ENCODE assay signal across 17 cellular contexts in genomic region chr4:2941138-2942036, GRCh38. TPM values are rescaled to one million over a fixed set of nuclear protein-coding genes. Genes with fewer than 3 reads are reported as not detected.
A peak's percentile ranks its signal among the peaks of the same experiment; 100 is the strongest.
DNase-seq lines count a peak whose midpoint lies in the region; TF ChIP-seq lines count a peak whose summit lies in the region.
"Had no signal": no experiment of that assay in that cellular context is flagged by ENCODE, and none has a peak within 500 bp of the region (broad histone marks: within the 10 kb centered on the region; RNA-seq: fewer than 3 reads in every experiment).

No MANE protein-coding gene starts in this region.

- no peaks in the 10 kb centered on the region for H3K9me3 ChIP-seq in testis
- H3K9me3 ChIP-seq: psoas muscle had no signal

- no peaks in the 10 kb centered on the region for H3K27me3 ChIP-seq in testis

- CTCF ChIA-PET in activated CD4-positive, alpha-beta memory T cell treated with anti-CD3 and anti-CD28 coated beads, Interleukin-2, amount 10 ng/mL, durations not matched to agents 7 days and 5 days (lab: Charles Lee) = no interaction called here

- DNase-seq in activated naive CD4-positive, alpha-beta T cell (lab: John Stamatoyannopoulos, UW) = no peak
- DNase-seq in activated CD4-positive, alpha-beta memory T cell treated with anti-CD3 and anti-CD28 coated beads, Interleukin-2, amount 10 ng/mL, durations not matched to agents 7 days and 5 days = peak; percentile 15
- DNase-seq in erythroblast (lab: John Stamatoyannopoulos, UW) = no peak
- peak; percentile 12 for DNase-seq in testis
- no peak for DNase-seq in caudate nucleus (lab: John Stamatoyannopoulos, UW)
- DNase-seq in T-helper 2 cell = no peak
- DNase-seq in NCI-H82 treated with DMSO at 0.1 percent for 48 hours (lab: John Stamatoyannopoulos, UW; ENCODE audit: unreplicated experiment) = no peak
- DNase-seq: dermis blood vessel endothelial cell; EL; KBM-7; NCI-H1436; OCI-M1; stimulated activated CD4-positive, alpha-beta T cell treated with anti-CD3 and anti-CD28 coated beads, Interleukin-15, amount 100 ng/mL, for 24 hours had no signal

- peaks cover 12% of the 10 kb centered on the region for H3K4me1 ChIP-seq in testis

- no peak overlapping the region for H3K4me3 Mint-ChIP-seq in activated naive CD4-positive, alpha-beta T cell treated with anti-CD3 and anti-CD28 coated beads, Interleukin-2, amount 50 U/mL, for 24 hours
- H3K4me3 Mint-ChIP-seq in activated CD4-positive, alpha-beta memory T cell treated with anti-CD3 and anti-CD28 coated beads, Interleukin-2, amount 10 ng/mL, durations not matched to agents 7 days and 5 days = no peak overlapping the region

- H3K27ac ChIP-seq in testis (no peak overlapping the region), caudate nucleus (ENCODE audit: low read depth, low read length) (no peak overlapping the region)
- H3K27ac ChIP-seq: psoas muscle, VCaP had no signal

- peak overlapping the region; percentile 30 for H3K27ac Mint-ChIP-seq in activated naive CD4-positive, alpha-beta T cell treated with anti-CD3 and anti-CD28 coated beads, Interleukin-2, amount 50 U/mL, for 24 hours
- H3K27ac Mint-ChIP-seq in activated CD4-positive, alpha-beta memory T cell treated with anti-CD3 and anti-CD28 coated beads, Interleukin-2, amount 10 ng/mL, durations not matched to agents 7 days and 5 days = peak overlapping the region; percentile 82

- TF ChIP-seq CTCF in testis (IDR thresholded peaks at IDR 0.05) = no peak

- TF ChIP-seq POLR2A in erythroblast (IDR thresholded peaks at IDR 0.05; ENCODE audit: low read length) (peak; percentile 4), testis (IDR thresholded peaks at IDR 0.05) (no peak)

- H3K4me1 Mint-ChIP-seq in activated naive CD4-positive, alpha-beta T cell treated with anti-CD3 and anti-CD28 coated beads, Interleukin-2, amount 50 U/mL, for 24 hours = peaks cover 13% of the 10 kb centered on the region
- H3K4me1 Mint-ChIP-seq in activated CD4-positive, alpha-beta memory T cell treated with anti-CD3 and anti-CD28 coated beads, Interleukin-2, amount 10 ng/mL, durations not matched to agents 7 days and 5 days = peaks cover 56% of the 10 kb centered on the region

- H3K36me3 Mint-ChIP-seq in activated naive CD4-positive, alpha-beta T cell treated with anti-CD3 and anti-CD28 coated beads, Interleukin-2, amount 50 U/mL, for 24 hours = peaks cover 11% of the 10 kb centered on the region
- peaks cover 87% of the 10 kb centered on the region for H3K36me3 Mint-ChIP-seq in activated CD4-positive, alpha-beta memory T cell treated with anti-CD3 and anti-CD28 coated beads, Interleukin-2, amount 10 ng/mL, durations not matched to agents 7 days and 5 days (ENCODE audit: low read depth)

- POLR2A ChIA-PET in activated CD4-positive, alpha-beta memory T cell treated with anti-CD3 and anti-CD28 coated beads, Interleukin-2, amount 10 ng/mL, durations not matched to agents 7 days and 5 days (lab: Charles Lee) = interaction anchor here (0.6 to 0.8 kb wide), 2 partner anchors 13 to 19 kb away, joined by 3 to 4 read pairs; no protein-coding TSS in a partner anchor

- H3K4me3 ChIP-seq in testis = no peak overlapping the region
- H3K4me3 ChIP-seq: psoas muscle had no signal

- H3K36me3 ChIP-seq in testis (ENCODE audit: low read depth, missing control alignments) = no peaks in the 10 kb centered on the region

- H3K27me3 Mint-ChIP-seq in activated naive CD4-positive, alpha-beta T cell treated with anti-CD3 and anti-CD28 coated beads, Interleukin-2, amount 50 U/mL, for 24 hours = no peaks in the 10 kb centered on the region
- H3K27me3 Mint-ChIP-seq in activated CD4-positive, alpha-beta memory T cell treated with anti-CD3 and anti-CD28 coated beads, Interleukin-2, amount 10 ng/mL, durations not matched to agents 7 days and 5 days = no peaks in the 10 kb centered on the region
- H3K27me3 Mint-ChIP-seq: CD4-positive, alpha-beta memory T cell had no signal

- no peaks in the 10 kb centered on the region for H3K9me3 Mint-ChIP-seq in activated naive CD4-positive, alpha-beta T cell treated with anti-CD3 and anti-CD28 coated beads, Interleukin-2, amount 50 U/mL, for 24 hours
- H3K9me3 Mint-ChIP-seq in activated CD4-positive, alpha-beta memory T cell treated with anti-CD3 and anti-CD28 coated beads, Interleukin-2, amount 10 ng/mL, durations not matched to agents 7 days and 5 days = no peaks in the 10 kb centered on the region
- H3K9me3 Mint-ChIP-seq: CD4-positive, alpha-beta memory T cell had no signal

- intact Hi-C loops in testis (cut with DNase I; ENCODE audit: low total_unique reads) = no loop called here

- WGBS in testis, 2 donors = 89 to 95% methylated on average over 19 to 24 of the region's 24 CpGs

RNA-seq across cellular contexts. Expression of gene NOP14, which starts 21.8 kb away (rescaled TPM):
- 10 to 100 TPM; 34.1 to 38.7 TPM for total RNA-seq in activated CD4-positive, alpha-beta memory T cell treated with anti-CD3 and anti-CD28 coated beads, Interleukin-2, amount 10 ng/mL, durations not matched to agents 7 days and 5 days
- total RNA-seq in testis = 10 to 100 TPM; 17.4 to 25.4 TPM
- polyA plus RNA-seq in testis (ENCODE audit: insufficient read depth, low read depth, low replicate concordance) = 15.0 TPM

RNA-seq across cellular contexts. Expression of gene GRK4, which starts 22.0 kb away (rescaled TPM):
- total RNA-seq in activated CD4-positive, alpha-beta memory T cell treated with anti-CD3 and anti-CD28 coated beads, Interleukin-2, amount 10 ng/mL, durations not matched to agents 7 days and 5 days = 1 to 10 TPM; 3.1 to 3.6 TPM
- 10 to 100 TPM; 33.8 to 73.0 TPM for total RNA-seq in testis
- 106 TPM for polyA plus RNA-seq in testis (ENCODE audit: insufficient read depth, low read depth, low replicate concordance)

Comparison
In these comparisons a context has a peak if more than half of its experiments do, and no peak if none do; other contexts are left out.
1. DNase-seq: peak in activated CD4-positive, alpha-beta memory T cell treated with anti-CD3 and anti-CD28 coated beads, Interleukin-2, amount 10 ng/mL, durations not matched to agents 7 days and 5 days (single experiment) and testis (single experiment); none in activated naive CD4-positive, alpha-beta T cell (0 of 4), erythroblast (0 of 2), caudate nucleus (0 of 61), T-helper 2 cell (0 of 5) and NCI-H82 treated with DMSO at 0.1 percent for 48 hours (single experiment).
2. RNA of gene GRK4, which starts 22.0 kb away (total RNA-seq): 33.8 to 73.0 TPM in testis; 3.1 to 3.6 TPM in activated CD4-positive, alpha-beta memory T cell treated with anti-CD3 and anti-CD28 coated beads, Interleukin-2, amount 10 ng/mL, durations not matched to agents 7 days and 5 days; every median in the first group is over 4 times any median in the second.